Comparison of ENCODE assay signal across 18 cellular contexts in genomic region chr10:10903620-10904019, GRCh38.
"Had no signal": no experiment of that assay in that cellular context is flagged by ENCODE, and none has a peak within 500 bp of the region (broad histone marks: within the 10 kb centered on the region; RNA-seq: fewer than 3 reads in every experiment).

No MANE protein-coding gene starts in this region.

- FAIRE-seq: colon had no signal

- H3K9me3 ChIP-seq: body of pancreas, gastrocnemius medialis, heart right ventricle, thyroid gland had no signal

- H3K36me3 ChIP-seq: gastrocnemius medialis, heart right ventricle, thyroid gland had no signal

- H3K4me3 ChIP-seq: body of pancreas, dorsolateral prefrontal cortex, gastrocnemius medialis, heart right ventricle, thyroid gland had no signal

- DNase-seq: activated CD4-positive, alpha-beta T cell treated with anti-CD3 and anti-CD28 coated beads, Interleukin-2, amount 50 U/mL, for 48 hours; activated naive CD4-positive, alpha-beta T cell; activated naive CD8-positive, alpha-beta T cell treated with anti-CD3 and anti-CD28 coated beads, Interleukin-2, amount 10 ng/mL, durations not matched to agents 7 days and 5 days; activated T-cell treated with anti-CD3 and anti-CD28 coated beads, Interleukin-2, amount 50 U/mL, for 1 hour; amygdala; body of pancreas; central memory CD4-positive, alpha-beta T cell; dorsolateral prefrontal cortex; gastrocnemius medialis; heart right ventricle; left ventricle myocardium superior; stimulated activated CD4-positive, alpha-beta T cell treated with anti-CD3 and anti-CD28 coated beads, Interleukin-12 subunit alpha, Interleukin-12 subunit beta, amount 100 ng/mL, for 4 hours; T1000; thyroid gland had no signal

- H3K4me1 ChIP-seq: body of pancreas, gastrocnemius medialis, heart right ventricle, thyroid gland had no signal

- ATAC-seq: activated CD4-positive, CD25-positive, alpha-beta regulatory T cell treated with anti-CD3 and anti-CD28 coated beads, Interleukin-2, amount 50 U/mL, for 24 hours; activated T-helper 17 cell treated with anti-CD3 and anti-CD28 coated beads, Interleukin-2, amount 50 U/mL, for 72 hours; body of pancreas; gastrocnemius medialis; heart right ventricle; left ventricle myocardium superior had no signal

- H3K27ac ChIP-seq: body of pancreas, dorsolateral prefrontal cortex, epithelial cell of prostate, gastrocnemius medialis, heart right ventricle, thyroid gland had no signal

- H3K27me3 ChIP-seq: body of pancreas, dorsolateral prefrontal cortex, gastrocnemius medialis, heart right ventricle, thyroid gland had no signal
